ENCODE assay signal across 8 cellular contexts in genomic region chr11:720642-721346, GRCh38. TPM values are rescaled to one million over a fixed set of nuclear protein-coding genes. Genes with fewer than 3 reads are reported as not detected.
DNase-seq lines count a peak whose midpoint lies in the region; ATAC-seq and TF ChIP-seq lines count a peak whose summit lies in the region.

No MANE protein-coding gene starts in this region.

- POLR2A ChIA-PET in naive thymus-derived CD4-positive, alpha-beta T cell (lab: Charles Lee) = interaction anchor here (0.5 to 7.7 kb wide), 7 partner anchors 16 to 165 kb away, joined by 3 to 68 read pairs (median 3); partner anchors contain the start of genes DEAF1, LMNTD2, TALDO1 and TMEM80
- POLR2A ChIA-PET in HEK293T (lab: Yijun Ruan, JAX) = no interaction called here

- CTCF ChIA-PET in activated naive CD4-positive, alpha-beta T cell treated with anti-CD3 and anti-CD28 coated beads for 36 hours (lab: Charles Lee) = interaction anchor here (0.9 kb wide), 1 partner anchor 59 kb away, joined by 3 read pairs; no protein-coding TSS in a partner anchor
- CTCF ChIA-PET in naive thymus-derived CD4-positive, alpha-beta T cell (lab: Charles Lee) = interaction anchor here (1.0 to 4.3 kb wide), 6 partner anchors 29 to 166 kb away, joined by 3 to 41 read pairs (median 5); no protein-coding TSS in a partner anchor
- CTCF ChIA-PET in HEK293T (lab: Yijun Ruan, JAX) = no interaction called here

- no peak overlapping the region for H3K4me3 Mint-ChIP-seq in activated naive CD4-positive, alpha-beta T cell treated with anti-CD3 and anti-CD28 coated beads for 36 hours
- H3K4me3 Mint-ChIP-seq in naive thymus-derived CD4-positive, alpha-beta T cell = peak overlapping the region in 7 of 10 donors; percentile 29 to 79 (median 52)

- H3K9me3 Mint-ChIP-seq in activated naive CD4-positive, alpha-beta T cell treated with anti-CD3 and anti-CD28 coated beads for 36 hours = no peaks in the 10 kb centered on the region
- H3K9me3 Mint-ChIP-seq in naive thymus-derived CD4-positive, alpha-beta T cell = peaks cover 0 to 5% (median 0%) of the 10 kb centered on the region in 11 donors

- intact Hi-C loops in activated naive CD4-positive, alpha-beta T cell treated with anti-CD3 and anti-CD28 coated beads for 36 hours (cut with micrococcal nuclease) = loop anchor here (10.0 kb wide), 2 partner anchors 416 to 516 kb away; partner anchors contain the start of genes BET1L, IFITM2 and RIC8A
- intact Hi-C loops in naive thymus-derived CD4-positive, alpha-beta T cell (cut with micrococcal nuclease) = loop anchor here (5.0 to 10.0 kb wide), 3 partner anchors 183 to 313 kb away; partner anchors contain the start of genes HRAS (in 1 of the 2), LRRC56 (in 1 of the 2) and PTDSS2 (in 1 of the 2)
- intact Hi-C loops in upper lobe of right lung (cut with DNase I) = loop anchor here (5.0 to 10.0 kb wide), 2 partner anchors 58 to 166 kb away; no protein-coding TSS in a partner anchor

- H3K4me1 ChIP-seq in ES-I3 (ENCODE audit: insufficient read depth, low read length) (no peaks in the 10 kb centered on the region; the same call in 1 of the 2 replicates), upper lobe of right lung (peaks cover 8% of the 10 kb centered on the region)
- peaks cover 8 to 21% of the 10 kb centered on the region in 2 donors for H3K4me1 ChIP-seq in naive thymus-derived CD4-positive, alpha-beta T cell (ENCODE audit: control insufficient read depth in 2 of 2, insufficient read depth in 2 of 2, low read length in 2 of 2)

- H3K4me3 ChIP-seq in naive thymus-derived CD4-positive, alpha-beta T cell (ENCODE audit: low read length) = no peak overlapping the region
- H3K4me3 ChIP-seq in upper lobe of right lung = no peak overlapping the region

- no peak overlapping the region for H3K27ac Mint-ChIP-seq in activated naive CD4-positive, alpha-beta T cell treated with anti-CD3 and anti-CD28 coated beads for 36 hours
- H3K27ac Mint-ChIP-seq in naive thymus-derived CD4-positive, alpha-beta T cell = no peak overlapping the region

- H3K36me3 ChIP-seq in ES-I3 (ENCODE audit: insufficient read depth, low read length) (no peaks in the 10 kb centered on the region), upper lobe of right lung (no peaks in the 10 kb centered on the region)
- no peaks in the 10 kb centered on the region for H3K36me3 ChIP-seq in naive thymus-derived CD4-positive, alpha-beta T cell (ENCODE audit: control insufficient read depth in 2 of 3, insufficient read depth in 3 of 3, low read length in 3 of 3)

- peaks cover 10% of the 10 kb centered on the region for H3K4me1 Mint-ChIP-seq in activated naive CD4-positive, alpha-beta T cell treated with anti-CD3 and anti-CD28 coated beads for 36 hours (ENCODE audit: low read depth)
- peaks cover 6 to 15% (median 10%) of the 10 kb centered on the region in 7 donors for H3K4me1 Mint-ChIP-seq in naive thymus-derived CD4-positive, alpha-beta T cell

- no peaks in the 10 kb centered on the region for H3K36me3 Mint-ChIP-seq in activated naive CD4-positive, alpha-beta T cell treated with anti-CD3 and anti-CD28 coated beads for 36 hours (ENCODE audit: low read depth)
- H3K36me3 Mint-ChIP-seq in naive thymus-derived CD4-positive, alpha-beta T cell = no peaks in the 10 kb centered on the region

- H3K9ac ChIP-seq in ES-I3 (ENCODE audit: low read depth, low read length) = peak overlapping the region; percentile 40; the same call in 1 of the 2 replicates

- H3K27me3 Mint-ChIP-seq in activated naive CD4-positive, alpha-beta T cell treated with anti-CD3 and anti-CD28 coated beads for 36 hours (ENCODE audit: low read depth) = peaks cover 16% of the 10 kb centered on the region
- H3K27me3 Mint-ChIP-seq in naive thymus-derived CD4-positive, alpha-beta T cell = peaks cover 0 to 43% (median 23%) of the 10 kb centered on the region in 5 donors

- H3K27me3 ChIP-seq in naive thymus-derived CD4-positive, alpha-beta T cell (ENCODE audit: control insufficient read depth in 2 of 2, insufficient read depth in 2 of 2, low read length in 2 of 2) = no peaks in the 10 kb centered on the region
- H3K27me3 ChIP-seq in upper lobe of right lung = peaks cover 34% of the 10 kb centered on the region

- H3K27ac ChIP-seq in naive thymus-derived CD4-positive, alpha-beta T cell (ENCODE audit: low read depth, low read length) = no peak overlapping the region
- no peak overlapping the region for H3K27ac ChIP-seq in upper lobe of right lung

- TF ChIP-seq CTCF in upper lobe of right lung (IDR thresholded peaks at IDR 0.05) = no peak

- ATAC-seq in naive thymus-derived CD4-positive, alpha-beta T cell = peak; percentile 78
- ATAC-seq in upper lobe of right lung (no peak), GM21528 (IDR thresholded peaks at IDR 0.05; ENCODE audit: low FRiP score, unreplicated experiment) (no peak)

- H3K9me3 ChIP-seq in ES-I3 (ENCODE audit: control insufficient read depth, insufficient read depth, low read length) = no peaks in the 10 kb centered on the region
- H3K9me3 ChIP-seq in naive thymus-derived CD4-positive, alpha-beta T cell (ENCODE audit: control insufficient read depth in 2 of 3, low read length in 3 of 3) = no peaks in the 10 kb centered on the region
- H3K9me3 ChIP-seq in upper lobe of right lung = no peaks in the 10 kb centered on the region

- DNase-seq in NCI-H2227 treated with DMSO at 0.1 percent for 48 hours (lab: John Stamatoyannopoulos, UW) (peak; percentile 85), upper lobe of right lung (no peak), HEK293T (ENCODE audit: extremely low spot score) (no peak), GM19240 (ENCODE audit: insufficient read length, low spot score) (no peak)
- peak; percentile 64 for DNase-seq in activated naive CD4-positive, alpha-beta T cell treated with anti-CD3 and anti-CD28 coated beads for 36 hours
- peak in 3 of 9 donors; percentile 33 to 64 (median 42) for DNase-seq in naive thymus-derived CD4-positive, alpha-beta T cell

TF ChIP-seq in HEK293T, 16 proteins besides CTCF, POLR2A, EP300 and RAD21:
- TF ChIP-seq ZNF384 (IDR thresholded peaks at IDR 0.05) = no peak
- TF ChIP-seq FOXM1 (IDR thresholded peaks at IDR 0.05; ENCODE audit: borderline replicate concordance) = no peak
- TF ChIP-seq BHLHE40 (IDR thresholded peaks at IDR 0.05; ENCODE audit: borderline replicate concordance) = no peak
- no peak for TF ChIP-seq ARNT (IDR thresholded peaks at IDR 0.05)
- TF ChIP-seq FOXK2 (IDR thresholded peaks at IDR 0.05) = no peak
- no peak for TF ChIP-seq ELF4 (IDR thresholded peaks at IDR 0.05)
- no peak for TF ChIP-seq PKNOX1 (IDR thresholded peaks at IDR 0.05)
- TF ChIP-seq FOXA1 (IDR thresholded peaks at IDR 0.05) = no peak
- no peak for TF ChIP-seq TARDBP (IDR thresholded peaks at IDR 0.05)
- TF ChIP-seq NFRKB (IDR thresholded peaks at IDR 0.05) = no peak
- TF ChIP-seq SUZ12 (IDR thresholded peaks at IDR 0.05) = no peak
- TF ChIP-seq SP1 (IDR thresholded peaks at IDR 0.05) = no peak
- no peak for TF ChIP-seq CTBP1 (IDR thresholded peaks at IDR 0.05; ENCODE audit: borderline replicate concordance)
- TF ChIP-seq LEF1 (IDR thresholded peaks at IDR 0.05; ENCODE audit: borderline replicate concordance) = no peak
- no peak for TF ChIP-seq HDGF (IDR thresholded peaks at IDR 0.05; ENCODE audit: borderline replicate concordance)

RNA-seq across cellular contexts. Expression of gene EPS8L2, which starts 14.8 kb away (rescaled TPM):
- total RNA-seq in activated naive CD4-positive, alpha-beta T cell treated with anti-CD3 and anti-CD28 coated beads for 36 hours = 1 to 10 TPM; 7.1 to 8.1 TPM
- total RNA-seq in naive thymus-derived CD4-positive, alpha-beta T cell = 10 to 100 TPM in 3 of 5 experiments, 1 to 10 TPM in 2; 7.2 to 16.6 (median 10.9) TPM
- 1 to 10 TPM; 4.5 to 4.6 TPM for polyA plus RNA-seq in naive thymus-derived CD4-positive, alpha-beta T cell
- total RNA-seq in upper lobe of right lung = 155 TPM

RNA-seq across cellular contexts. Expression of gene TMEM80, which starts 25.2 kb away (rescaled TPM):
- 1 to 10 TPM; 5.6 to 6.0 TPM for total RNA-seq in activated naive CD4-positive, alpha-beta T cell treated with anti-CD3 and anti-CD28 coated beads for 36 hours
- 10 to 100 TPM; 26.2 to 44.3 (median 40.4) TPM for total RNA-seq in naive thymus-derived CD4-positive, alpha-beta T cell
- 10 to 100 TPM; 31.4 to 37.8 TPM for polyA plus RNA-seq in naive thymus-derived CD4-positive, alpha-beta T cell
- 33.2 TPM for total RNA-seq in upper lobe of right lung

RNA-seq across cellular contexts. Expression of gene DEAF1, which starts 25.8 kb away (rescaled TPM):
- total RNA-seq in activated naive CD4-positive, alpha-beta T cell treated with anti-CD3 and anti-CD28 coated beads for 36 hours = 10 to 100 TPM; 57.5 to 67.9 TPM
- total RNA-seq in naive thymus-derived CD4-positive, alpha-beta T cell = 100 to 1,000 TPM in 1 of 5 experiments, 10 to 100 TPM in 4; 44.5 to 117 (median 54.2) TPM
- 10 to 100 TPM; 33.0 to 71.8 TPM for polyA plus RNA-seq in naive thymus-derived CD4-positive, alpha-beta T cell
- 27.1 TPM for total RNA-seq in upper lobe of right lung

RNA-seq across cellular contexts. Expression of gene TALDO1, which starts 26.5 kb away (rescaled TPM):
- total RNA-seq in activated naive CD4-positive, alpha-beta T cell treated with anti-CD3 and anti-CD28 coated beads for 36 hours = 100 to 1,000 TPM; 327 to 360 TPM
- 100 to 1,000 TPM in 2 of 5 experiments, 10 to 100 TPM in 3; 61.4 to 272 (median 90.3) TPM for total RNA-seq in naive thymus-derived CD4-positive, alpha-beta T cell
- polyA plus RNA-seq in naive thymus-derived CD4-positive, alpha-beta T cell = 100 to 1,000 TPM; 179 to 214 TPM
- total RNA-seq in upper lobe of right lung = 196 TPM

RNA-seq across cellular contexts. Expression of gene GATD1, which starts 56.5 kb away (rescaled TPM):
- 10 to 100 TPM; 33.0 to 34.3 TPM for total RNA-seq in activated naive CD4-positive, alpha-beta T cell treated with anti-CD3 and anti-CD28 coated beads for 36 hours
- 10 to 100 TPM; 37.8 to 59.2 (median 52.9) TPM for total RNA-seq in naive thymus-derived CD4-positive, alpha-beta T cell
- 10 to 100 TPM in 1 of 2 donors, 1 to 10 TPM in 1; 8.1 to 17.8 TPM for polyA plus RNA-seq in naive thymus-derived CD4-positive, alpha-beta T cell
- 62.5 TPM for total RNA-seq in upper lobe of right lung

Comparison
In these comparisons a context has a peak if more than half of its experiments do, and no peak if none do; other contexts are left out.
1. DNase-seq: peak in NCI-H2227 treated with DMSO at 0.1 percent for 48 hours (single experiment) and activated naive CD4-positive, alpha-beta T cell treated with anti-CD3 and anti-CD28 coated beads for 36 hours (single experiment); none in upper lobe of right lung (single experiment), HEK293T (single experiment) and GM19240 (single experiment).